ENCODE assay signal across 8 cellular contexts in the genomic region with DNA sequence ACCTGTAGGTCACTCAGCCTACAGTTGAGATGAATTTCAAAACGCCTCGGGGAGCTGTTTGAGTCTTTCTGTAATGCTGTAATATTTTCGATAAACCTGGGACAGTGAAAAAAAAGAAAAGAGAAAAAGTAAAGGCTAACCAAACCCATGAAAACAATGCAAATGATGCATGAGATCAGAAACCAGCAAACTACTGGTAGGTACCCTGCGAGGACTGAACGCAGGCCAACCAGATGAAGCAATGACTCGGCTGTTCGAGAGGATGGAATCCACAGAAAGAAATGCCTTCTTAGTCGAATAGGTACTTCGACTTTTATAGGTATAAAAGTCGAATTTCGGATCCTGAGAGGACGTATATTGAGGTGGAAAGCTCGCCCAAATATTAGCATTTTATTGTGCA. TPM values are rescaled to one million over a fixed set of nuclear protein-coding genes. Genes with fewer than 3 reads are reported as not detected.
DNase-seq lines count a peak whose midpoint lies in the region; ATAC-seq, FAIRE-seq and TF ChIP-seq lines count a peak whose summit lies in the region.

No MANE protein-coding gene starts in this region.

- no peak for TF ChIP-seq RAD21 in A549 (conservative IDR thresholded peaks at IDR 0.05 in 1 of 2, IDR thresholded peaks at IDR 0.05 in 1 of 2)

- H3K36me3 Mint-ChIP-seq in T-helper 1 cell treated with Interleukin-12 subunit alpha and Interleukin-12 subunit beta and Interleukin-4 antibody, amounts not matched to agents 30 μg/mL and 1 μg/mL, for 36 hours (ENCODE audit: low read depth), result peaks cover 11% of the 10 kb centered on the region

- DNase-seq in A549 (ENCODE audit: low read depth in 1 of 2, low spot score in 1 of 2) (peak; percentile 44 to 45), GM13977 (ENCODE audit: low spot score) (peak; percentile 38), fibroblast of mammary gland (ENCODE audit: low read depth) (peak; percentile 23), osteoblast (ENCODE audit: insufficient read length, low spot score, missing footprints) (no peak)
- no peak for DNase-seq in stimulated activated CD4-positive, alpha-beta T cell treated with anti-CD3 and anti-CD28 coated beads, Interleukin-15, amount 100 ng/mL, for 24 hours

- peaks cover 5% of the 10 kb centered on the region for H3K36me3 ChIP-seq in osteoblast (ENCODE audit: insufficient read depth, low read length)

- peak overlapping the region; percentile 94 for H2AFZ ChIP-seq in osteoblast (ENCODE audit: low read length)

- H3K4me1 ChIP-seq in A549 (peaks cover 10% of the 10 kb centered on the region; the same call in 1 of the 3 replicates), osteoblast (ENCODE audit: insufficient read depth, low read length) (peaks cover 17% of the 10 kb centered on the region)

- H3K27me3 ChIP-seq in osteoblast (ENCODE audit: insufficient read depth, low read length), result no peaks in the 10 kb centered on the region

- peak overlapping the region; percentile 96 for H3K4me3 Mint-ChIP-seq in T-helper 1 cell treated with Interleukin-12 subunit alpha and Interleukin-12 subunit beta and Interleukin-4 antibody, amounts not matched to agents 30 μg/mL and 1 μg/mL, for 36 hours

- 30% methylated on average over 13 of the region's 13 CpGs for WGBS in A549 (ENCODE audit: missing lambda C conversion rate)

- TF ChIP-seq CTCF in A549 (IDR thresholded peaks at IDR 0.05) (no peak), GM13977 (IDR thresholded peaks at IDR 0.05; ENCODE audit: extremely low read depth, insufficient read depth, missing control alignments) (no peak), fibroblast of mammary gland (conservative IDR thresholded peaks at IDR 0.05; ENCODE audit: control insufficient read depth, insufficient read depth, low read depth, low read length) (no peak), osteoblast (IDR thresholded peaks at IDR 0.05; ENCODE audit: extremely low read depth, low read depth, low read length) (no peak)

- H3K4me2 ChIP-seq in A549 (peak overlapping the region; percentile 75), osteoblast (ENCODE audit: insufficient read depth, low read length) (peak overlapping the region; percentile 96)

- no peaks in the 10 kb centered on the region for H4K20me1 ChIP-seq in osteoblast (ENCODE audit: insufficient read depth, low read length)

- H3K27ac ChIP-seq in A549, result peak overlapping the region; percentile 78 to 84
- peak overlapping the region; percentile 81 for H3K27ac ChIP-seq in osteoblast (ENCODE audit: low read depth, low read length)

- CTCF ChIA-PET in A549 (lab: Yijun Ruan, JAX), result interaction anchor here (0.6 to 1.0 kb wide), 3 partner anchors 19 to 497 kb away, joined by 3 to 4 read pairs (median 3); a partner anchor contains a TSS

- no peak for TF ChIP-seq POLR2A in A549 (IDR thresholded peaks at IDR 0.05; ENCODE audit: low read length)

- no peak for FAIRE-seq in A549 (lab: Jason Lieb, UNC)

- POLR2A ChIA-PET in A549 (lab: Yijun Ruan, JAX), result interaction anchor here (0.5 kb wide), 1 partner anchor 535 kb away, joined by 3 read pairs; no protein-coding TSS in a partner anchor

- H3K9me3 Mint-ChIP-seq in T-helper 1 cell treated with Interleukin-12 subunit alpha and Interleukin-12 subunit beta and Interleukin-4 antibody, amounts not matched to agents 30 μg/mL and 1 μg/mL, for 36 hours, result no peaks in the 10 kb centered on the region

- H3K27ac Mint-ChIP-seq in T-helper 1 cell treated with Interleukin-12 subunit alpha and Interleukin-12 subunit beta and Interleukin-4 antibody, amounts not matched to agents 30 μg/mL and 1 μg/mL, for 36 hours, result peak overlapping the region; percentile 91

- H3K27me3 Mint-ChIP-seq in T-helper 1 cell treated with Interleukin-12 subunit alpha and Interleukin-12 subunit beta and Interleukin-4 antibody, amounts not matched to agents 30 μg/mL and 1 μg/mL, for 36 hours (ENCODE audit: low read depth), result no peaks in the 10 kb centered on the region

- H3K4me1 Mint-ChIP-seq in T-helper 1 cell treated with Interleukin-12 subunit alpha and Interleukin-12 subunit beta and Interleukin-4 antibody, amounts not matched to agents 30 μg/mL and 1 μg/mL, for 36 hours (ENCODE audit: low read depth), result peaks cover 30% of the 10 kb centered on the region

- peak; percentile 48 to 68; a peak in 5 of 6 replicates for ATAC-seq in A549
- ATAC-seq in HG03432 (IDR thresholded peaks at IDR 0.05; ENCODE audit: unreplicated experiment), result no peak
- no peak for ATAC-seq in GM21360 (IDR thresholded peaks at IDR 0.05; ENCODE audit: unreplicated experiment)

- H3K9me3 ChIP-seq in A549 (no peaks in the 10 kb centered on the region), osteoblast (ENCODE audit: low read depth, low read length) (no peaks in the 10 kb centered on the region)

- in situ Hi-C loops in GM13977 (cut with MboI; ENCODE audit: low pct_unique_long_range_greater_than_20kb, low sequenced_read_pairs, unreplicated experiment), result loop anchor here (25.0 kb wide), 1 partner anchor 344 kb away; a partner anchor contains a TSS

- H3K4me3 ChIP-seq in A549, result peak overlapping the region; percentile 74
- H3K4me3 ChIP-seq in fibroblast of mammary gland (ENCODE audit: control insufficient read depth, low read depth, low read length), result peak overlapping the region; percentile 94
- peak overlapping the region; percentile 99 for H3K4me3 ChIP-seq in osteoblast (ENCODE audit: insufficient read depth, low read length)

- peaks cover 25% of the 10 kb centered on the region for H3K79me2 ChIP-seq in osteoblast (ENCODE audit: insufficient read depth, low read length)

- TF ChIP-seq EP300 in A549 (IDR thresholded peaks at IDR 0.05), result no peak

TF ChIP-seq in A549, 52 proteins besides CTCF, POLR2A, EP300 and RAD21:
- TF ChIP-seq, protein P1, sequence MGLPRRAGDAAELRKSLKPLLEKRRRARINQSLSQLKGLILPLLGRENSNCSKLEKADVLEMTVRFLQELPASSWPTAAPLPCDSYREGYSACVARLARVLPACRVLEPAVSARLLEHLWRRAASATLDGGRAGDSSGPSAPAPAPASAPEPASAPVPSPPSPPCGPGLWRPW (IDR thresholded peaks at IDR 0.05), result no peak
- TF ChIP-seq CEBPB (IDR thresholded peaks at IDR 0.05) (peak in 1 of 2 experiments; percentile 53; a peak in 1 of 4 replicates), ZNF302 (CRISPR knock-in tag; IDR thresholded peaks at IDR 0.05) (0 out of 2 replicates have a peak, but pooled peaks have one; percentile 9)

RNA-seq across cellular contexts. Expression of a gene that starts 0.5 kb away (rescaled TPM):
- polyA plus RNA-seq in A549 (2011; rRNA removed), result 6.3 and 9.5 TPM in 2 replicates
- polyA plus RNA-seq in A549 (2012; cell fraction: cytosol; rRNA removed), result 2.0 TPM in 2 replicates
- 2.5 and 3.2 TPM in 2 replicates for polyA plus RNA-seq in A549 (2012; cell fraction: nucleus; rRNA removed)
- 4.5 to 4.9 TPM (median 4.7 TPM) in 3 replicates for polyA plus RNA-seq in A549 (2017; fragmentation: RNase III; extraction: RNeasy Plus Mini Kit Qiagen cat#74134 plus additional on column Dnase treatment)
- 2.6 and 3.1 TPM in 2 replicates for polyA minus RNA-seq in A549 (2011; rRNA and poly(A)+ RNA removed)
- total RNA-seq in osteoblast, result 1.5 and 1.8 TPM in 2 replicates

RNA-seq across cellular contexts. Expression of a gene that starts 6.8 kb away (rescaled TPM):
- 26.6 and 31.0 TPM in 2 replicates for polyA plus RNA-seq in A549 (2011; rRNA removed)
- 10.1 and 11.1 TPM in 2 replicates for polyA plus RNA-seq in A549 (2012; cell fraction: cytosol; rRNA removed)
- polyA plus RNA-seq in A549 (2012; cell fraction: nucleus; rRNA removed), result 4.4 and 8.5 TPM in 2 replicates
- 16.1 to 17.4 TPM (median 16.3 TPM) in 3 replicates for polyA plus RNA-seq in A549 (2017; fragmentation: RNase III; extraction: RNeasy Plus Mini Kit Qiagen cat#74134 plus additional on column Dnase treatment)
- polyA minus RNA-seq in A549 (2011; rRNA and poly(A)+ RNA removed), result 13.8 and 14.9 TPM in 2 replicates
- total RNA-seq in osteoblast, result 11.6 and 11.8 TPM in 2 replicates

Comparison
In these comparisons a context has a peak if more than half of its experiments do, and no peak if none do; other contexts are left out.
1. ATAC-seq: peak in A549 (2 of 2); none in HG03432 (single experiment) and GM21360 (single experiment).
2. DNase-seq: peak in A549 (2 of 2), GM13977 (single experiment) and fibroblast of mammary gland (single experiment); none in osteoblast (single experiment) and stimulated activated CD4-positive, alpha-beta T cell treated with anti-CD3 and anti-CD28 coated beads, Interleukin-15, amount 100 ng/mL, for 24 hours (single experiment).
3. Peak in every context shown above with its lines, with median percentiles within 50 percentile points of each other: H3K4me3 ChIP-seq.